ENCODE assay signal across 21 cellular contexts in the genomic region with DNA sequence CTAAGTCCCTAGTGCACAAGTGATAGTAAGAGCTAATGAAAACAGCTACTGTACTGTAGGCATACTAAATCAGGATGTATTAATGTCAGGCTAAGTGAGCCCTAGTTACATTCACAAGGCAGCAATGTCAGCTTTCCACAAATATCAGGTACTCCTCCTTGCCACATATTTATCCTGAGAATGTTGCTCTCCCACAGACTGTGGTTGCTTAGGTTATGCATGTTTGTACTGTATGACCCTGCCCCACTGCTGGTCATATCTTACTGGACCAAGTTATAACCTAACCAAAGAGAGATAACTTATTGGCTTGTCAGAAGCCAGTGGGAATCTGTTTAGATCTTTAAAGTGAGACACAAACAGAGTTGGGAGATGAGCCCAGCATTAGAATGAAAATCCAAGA.
"Had no signal": no experiment of that assay in that cellular context is flagged by ENCODE, and none has a peak within 500 bp of the region (broad histone marks: within the 10 kb centered on the region; RNA-seq: fewer than 3 reads in every experiment).

No MANE protein-coding gene starts in this region.

- DNase-seq: activated CD4-positive, alpha-beta T cell treated with anti-CD3 and anti-CD28 coated beads, Interleukin-2, amount 10 ng/mL, durations not matched to agents 24 days and 14 days; activated CD4-positive, alpha-beta T cell treated with anti-CD3 and anti-CD28 coated beads, Interleukin-2, amount 50 U/mL, for 48 hours; activated CD4-positive, CD25-positive, alpha-beta regulatory T cell treated with anti-CD3 and anti-CD28 coated beads, Interleukin-2, amount 50 U/mL, for 72 hours; activated CD8-positive, alpha-beta memory T cell treated with anti-CD3 and anti-CD28 coated beads, Interleukin-2, amount 10 ng/mL, durations not matched to agents 7 days and 5 days; activated effector memory CD4-positive, alpha-beta T cell treated with anti-CD3 and anti-CD28 coated beads, Interleukin-2, amount 50 U/mL, for 16 hours; activated naive CD4-positive, alpha-beta T cell treated with Interleukin-2 at 50 U/mL for 16 hours; activated naive CD8-positive, alpha-beta T cell treated with anti-CD3 and anti-CD28 coated beads, Interleukin-2, amount 50 U/mL, for 24 hours; activated T-cell treated with anti-CD3 and anti-CD28 coated beads, Interleukin-2, amount 50 U/mL, for 4 hours; amygdala; body of pancreas; NCI-H1105 treated with DMSO at 0.1 percent for 48 hours; NCI-H1436 treated with DMSO at 0.1 percent for 48 hours; NCI-H187; NCI-H2081; NCI-H446; NCI-H524; PC-3; SHP77; T-helper 9 cell had no signal

- H3K27me3 ChIP-seq: body of pancreas had no signal

- H3K4me3 ChIP-seq: body of pancreas had no signal

- H3K27ac ChIP-seq: body of pancreas had no signal

- H3K4me1 ChIP-seq: body of pancreas had no signal

- ATAC-seq: activated CD8-positive, alpha-beta memory T cell treated with anti-CD3 and anti-CD28 coated beads, Interleukin-2, amount 10 ng/mL, durations not matched to agents 7 days and 5 days; activated naive CD4-positive, alpha-beta T cell treated with anti-CD3 and anti-CD28 coated beads, Interleukin-2, amount 50 U/mL, for 72 hours; activated naive CD8-positive, alpha-beta T cell treated with anti-CD3 and anti-CD28 coated beads, Interleukin-2, amount 50 U/mL, for 24 hours; activated T-cell treated with anti-CD3 and anti-CD28 coated beads, Interleukin-2, amount 50 U/mL, for 4 hours; body of pancreas; PC-3; WTC11 had no signal
